In genomic region chr16:89140981-89141883, GRCh38 we compare ENCODE assay signal across 23 cellular contexts. TPM values are rescaled to one million over a fixed set of nuclear protein-coding genes. Genes with fewer than 3 reads are reported as not detected.
"Had no signal": no experiment of that assay in that cellular context is flagged by ENCODE, and none has a peak within 500 bp of the region (broad histone marks: within the 10 kb centered on the region; RNA-seq: fewer than 3 reads in every experiment).

No MANE protein-coding gene starts in this region.

- H3K9ac ChIP-seq: parathyroid adenoma had no signal

- ATAC-seq: activated CD4-positive, alpha-beta T cell treated with anti-CD3 and anti-CD28 coated beads for 36 hours; activated T-cell treated with anti-CD3 and anti-CD28 coated beads, Interleukin-2, amount 50 U/mL, for 4 hours; heart right ventricle; left lobe of liver; T-cell had no signal

- H3K4me3 ChIP-seq: heart right ventricle, thoracic aorta, upper lobe of left lung had no signal

- H3K9me3 Mint-ChIP-seq: activated naive CD4-positive, alpha-beta T cell treated with anti-CD3 and anti-CD28 coated beads for 36 hours; activated naive CD8-positive, alpha-beta T cell treated with anti-CD3 and anti-CD28 coated beads, Interleukin-2, amount 10 ng/mL, durations not matched to agents 7 days and 5 days; activated T-cell treated with anti-CD3 and anti-CD28 coated beads, Interleukin-2, amount 50 U/mL, for 4 hours; nephron; T-cell; T-helper 2 cell treated with Interferon-gamma antibody and Interleukin-4, amounts not matched to agents 5 μg/mL and 100 μg/mL, for 36 hours had no signal

- H3K4me1 ChIP-seq: heart right ventricle, parathyroid adenoma, upper lobe of left lung had no signal

- H3K9me3 ChIP-seq: heart right ventricle, thoracic aorta, upper lobe of left lung had no signal

- DNase-seq: activated CD4-positive, alpha-beta T cell treated with anti-CD3 and anti-CD28 coated beads for 36 hours; activated CD4-positive, alpha-beta T cell treated with anti-CD3 and anti-CD28 coated beads, Interleukin-2, amount 50 U/mL, for 48 hours; activated CD8-positive, alpha-beta memory T cell treated with anti-CD3 and anti-CD28 coated beads, Interleukin-2, amount 50 U/mL, for 48 hours; activated effector memory CD4-positive, alpha-beta T cell treated with Interleukin-2 at 50 U/mL for 16 hours; activated naive CD4-positive, alpha-beta T cell treated with anti-CD3 and anti-CD28 coated beads for 36 hours; activated naive CD8-positive, alpha-beta T cell treated with anti-CD3 and anti-CD28 coated beads, Interleukin-2, amount 10 ng/mL, durations not matched to agents 7 days and 5 days; activated T-cell treated with anti-CD3 and anti-CD28 coated beads, Interleukin-2, amount 50 U/mL, for 4 hours; amniotic stem cell; heart right ventricle; stimulated activated CD4-positive, alpha-beta T cell treated with anti-CD3 and anti-CD28 coated beads, Interleukin-4, amount 100 ng/mL, for 24 hours; stimulated activated naive CD4-positive, alpha-beta T cell treated with Interleukin-2 at 50 U/mL for 16 hours had no signal

- H3K4me1 Mint-ChIP-seq: activated CD4-positive, alpha-beta T cell treated with anti-CD3 and anti-CD28 coated beads for 36 hours; activated naive CD8-positive, alpha-beta T cell treated with anti-CD3 and anti-CD28 coated beads, Interleukin-2, amount 10 ng/mL, durations not matched to agents 7 days and 5 days; nephron; T-cell had no signal

- H3K4me3 Mint-ChIP-seq: activated CD4-positive, alpha-beta T cell treated with anti-CD3 and anti-CD28 coated beads for 36 hours; activated naive CD4-positive, alpha-beta T cell treated with anti-CD3 and anti-CD28 coated beads for 36 hours; activated naive CD8-positive, alpha-beta T cell treated with anti-CD3 and anti-CD28 coated beads, Interleukin-2, amount 10 ng/mL, durations not matched to agents 7 days and 5 days; activated T-cell treated with anti-CD3 and anti-CD28 coated beads, Interleukin-2, amount 50 U/mL, for 4 hours; nephron; T-cell; T-helper 2 cell treated with Interferon-gamma antibody and Interleukin-4, amounts not matched to agents 5 μg/mL and 100 μg/mL, for 36 hours had no signal

- H3K27me3 ChIP-seq: heart right ventricle, upper lobe of left lung had no signal

- H3K27ac Mint-ChIP-seq: activated CD4-positive, alpha-beta T cell treated with anti-CD3 and anti-CD28 coated beads for 36 hours; activated naive CD4-positive, alpha-beta T cell treated with anti-CD3 and anti-CD28 coated beads for 36 hours; activated naive CD8-positive, alpha-beta T cell treated with anti-CD3 and anti-CD28 coated beads, Interleukin-2, amount 10 ng/mL, durations not matched to agents 7 days and 5 days; nephron; T-cell; T-helper 2 cell treated with Interferon-gamma antibody and Interleukin-4, amounts not matched to agents 5 μg/mL and 100 μg/mL, for 36 hours had no signal

- H3K27ac ChIP-seq: epithelial cell of prostate, heart right ventricle, parathyroid adenoma, thoracic aorta, upper lobe of left lung had no signal

- H3K27me3 Mint-ChIP-seq: activated CD4-positive, alpha-beta T cell treated with anti-CD3 and anti-CD28 coated beads for 36 hours; activated naive CD8-positive, alpha-beta T cell treated with anti-CD3 and anti-CD28 coated beads, Interleukin-2, amount 10 ng/mL, durations not matched to agents 7 days and 5 days; T-cell had no signal

- H2AFZ ChIP-seq: parathyroid adenoma had no signal

RNA-seq across cellular contexts. Expression of gene CDH15, which starts 30.3 kb away (rescaled TPM):
- total RNA-seq: activated CD4-positive, alpha-beta T cell treated with anti-CD3 and anti-CD28 coated beads for 36 hours; activated CD8-positive, alpha-beta memory T cell treated with anti-CD3 and anti-CD28 coated beads for 36 hours; activated naive CD4-positive, alpha-beta T cell treated with anti-CD3 and anti-CD28 coated beads for 36 hours; activated naive CD8-positive, alpha-beta T cell treated with anti-CD3 and anti-CD28 coated beads, Interleukin-2, amount 10 ng/mL, durations not matched to agents 7 days and 5 days; activated T-cell treated with anti-CD3 and anti-CD28 coated beads, Interleukin-2, amount 50 U/mL, for 4 hours; renal cortical epithelial cell had no signal
- polyA plus RNA-seq: keratinocyte had no signal

RNA-seq across cellular contexts. Expression of gene SLC22A31, which starts 59.1 kb away (rescaled TPM):
- total RNA-seq: activated CD8-positive, alpha-beta memory T cell treated with anti-CD3 and anti-CD28 coated beads for 36 hours; myocyte; renal cortical epithelial cell had no signal
- polyA plus RNA-seq: keratinocyte had no signal
